In the genomic region with DNA sequence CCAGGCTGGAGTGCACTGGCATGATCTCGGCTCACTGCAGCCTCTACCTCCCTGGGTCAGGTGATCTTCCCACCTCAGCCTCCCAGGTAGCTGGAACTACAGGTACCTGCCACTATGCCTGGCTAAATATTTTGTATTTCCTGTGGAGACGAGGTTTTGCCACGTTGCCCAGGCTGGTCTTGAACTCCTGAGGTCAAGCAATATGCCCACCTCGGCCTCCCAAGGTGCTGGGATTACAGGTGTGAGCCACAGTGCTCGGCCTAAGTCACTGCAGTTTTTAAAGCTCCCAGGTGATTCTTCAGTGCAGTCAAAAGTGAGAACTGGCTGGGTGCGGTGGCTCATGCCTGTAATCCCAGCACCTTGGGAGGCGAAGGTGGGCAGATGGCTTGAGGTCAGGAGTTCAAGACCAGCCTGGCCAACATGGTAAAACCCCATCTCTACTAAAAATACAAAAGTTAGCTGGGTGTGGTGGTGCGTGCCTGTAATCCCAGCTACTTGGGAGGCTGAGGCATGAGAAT, we compare ENCODE assay signal across 9 cellular contexts. TPM values are rescaled to one million over a fixed set of nuclear protein-coding genes. Genes with fewer than 3 reads are reported as not detected.
DNase-seq lines count a peak whose midpoint lies in the region; ATAC-seq and TF ChIP-seq lines count a peak whose summit lies in the region.
"Not testable (repeated sequence)": the region's sequence is repeated elsewhere in the genome, so short reads cannot be mapped to it uniquely, and the experiment has no call there.
"Had no signal": no experiment of that assay in that cellular context is flagged by ENCODE, and none has a peak within 500 bp of the region (broad histone marks: within the 10 kb centered on the region; RNA-seq: fewer than 3 reads in every experiment).

No MANE protein-coding gene starts in this region.

- H3K4me1 ChIP-seq in CD8-positive, alpha-beta memory T cell (ENCODE audit: insufficient read depth, low read length): peaks cover 35% of the 10 kb centered on the region

- not testable (repeated sequence) for TF ChIP-seq CTCF in omental fat pad (IDR thresholded peaks at IDR 0.05)

- CTCF ChIA-PET in CD8-positive, alpha-beta memory T cell (lab: Charles Lee): interaction anchor here (1.0 to 3.4 kb wide), 6 partner anchors 8 to 194 kb away, joined by 3 to 27 read pairs (median 5); partner anchors contain the start of gene KANSL1
- CTCF ChIA-PET in activated CD4-positive, alpha-beta T cell treated with anti-CD3 and anti-CD28 coated beads, Interleukin-2, amount 10 ng/mL, durations not matched to agents 7 days and 5 days (lab: Charles Lee): interaction anchor here (0.7 to 2.0 kb wide), 4 partner anchors 17 to 255 kb away, joined by 3 to 8 read pairs (median 4); no protein-coding TSS in a partner anchor

- not testable (repeated sequence) for H3K9me3 Mint-ChIP-seq in CD8-positive, alpha-beta memory T cell; activated CD4-positive, alpha-beta T cell treated with anti-CD3 and anti-CD28 coated beads, Interleukin-2, amount 10 ng/mL, durations not matched to agents 7 days and 5 days; activated T-cell treated with anti-CD3 and anti-CD28 coated beads, Interleukin-2, amount 50 U/mL, for 24 hours; activated naive CD8-positive, alpha-beta T cell treated with anti-CD3 and anti-CD28 coated beads, Interleukin-2, amount 50 U/mL, for 24 hours; memory B cell; stimulated activated naive CD8-positive, alpha-beta T cell treated with anti-CD3 and anti-CD28 coated beads, Interleukin-15, Interleukin-2, amounts not matched to agents 100 ng/mL and 50 ng/mL, for 24 hours

- H3K36me3 ChIP-seq in CD8-positive, alpha-beta memory T cell (ENCODE audit: insufficient read depth, low read length): not testable (repeated sequence)

- H3K36me3 Mint-ChIP-seq in CD8-positive, alpha-beta memory T cell; activated CD4-positive, alpha-beta T cell treated with anti-CD3 and anti-CD28 coated beads, Interleukin-2, amount 10 ng/mL, durations not matched to agents 7 days and 5 days (ENCODE audit: low read depth); activated naive CD8-positive, alpha-beta T cell treated with anti-CD3 and anti-CD28 coated beads, Interleukin-2, amount 50 U/mL, for 24 hours (ENCODE audit: low read depth); memory B cell; stimulated activated naive CD8-positive, alpha-beta T cell treated with anti-CD3 and anti-CD28 coated beads, Interleukin-15, Interleukin-2, amounts not matched to agents 100 ng/mL and 50 ng/mL, for 24 hours (ENCODE audit: low read depth): not testable (repeated sequence)
- H3K36me3 Mint-ChIP-seq in activated T-cell treated with anti-CD3 and anti-CD28 coated beads, Interleukin-2, amount 50 U/mL, for 24 hours (ENCODE audit: low read depth): peaks cover 12% of the 10 kb centered on the region

- not testable (repeated sequence) for H3K9me3 ChIP-seq in CD8-positive, alpha-beta memory T cell (ENCODE audit: low read length)

- POLR2A ChIA-PET in CD8-positive, alpha-beta memory T cell (lab: Charles Lee): interaction anchor here (0.6 to 2.2 kb wide), 4 partner anchors 19 to 193 kb away, joined by 3 to 8 read pairs (median 4); partner anchors contain the start of gene KANSL1
- POLR2A ChIA-PET in activated CD4-positive, alpha-beta T cell treated with anti-CD3 and anti-CD28 coated beads, Interleukin-2, amount 10 ng/mL, durations not matched to agents 7 days and 5 days (lab: Charles Lee): interaction anchor here (0.7 kb wide), 1 partner anchor 15 kb away, joined by 5 read pairs; no protein-coding TSS in a partner anchor

- ATAC-seq in activated naive CD8-positive, alpha-beta T cell treated with anti-CD3 and anti-CD28 coated beads, Interleukin-2, amount 50 U/mL, for 24 hours; memory B cell (ENCODE audit: low read depth); omental fat pad (ENCODE audit: low FRiP score): not testable (repeated sequence)

- peak overlapping the region; percentile 43 for H3K27ac ChIP-seq in CD8-positive, alpha-beta memory T cell (ENCODE audit: low read depth, low read length)

- not testable (repeated sequence) for H3K4me3 ChIP-seq in CD8-positive, alpha-beta memory T cell (ENCODE audit: low read length)

- DNase-seq in CD8-positive, alpha-beta memory T cell; activated CD4-positive, alpha-beta T cell treated with anti-CD3 and anti-CD28 coated beads, Interleukin-2, amount 10 ng/mL, durations not matched to agents 7 days and 5 days; activated T-cell treated with anti-CD3 and anti-CD28 coated beads, Interleukin-2, amount 50 U/mL, for 24 hours; activated naive CD8-positive, alpha-beta T cell treated with anti-CD3 and anti-CD28 coated beads, Interleukin-2, amount 50 U/mL, for 24 hours; memory B cell (ENCODE audit: low spot score in 2 of 2): not testable (repeated sequence)
- peak; percentile 1 for DNase-seq in omental fat pad (ENCODE audit: low spot score)

- H3K27ac Mint-ChIP-seq in CD8-positive, alpha-beta memory T cell: peak overlapping the region; percentile 86 to 100 (median 94)
- H3K27ac Mint-ChIP-seq in activated CD4-positive, alpha-beta T cell treated with anti-CD3 and anti-CD28 coated beads, Interleukin-2, amount 10 ng/mL, durations not matched to agents 7 days and 5 days: peak overlapping the region; percentile 86
- H3K27ac Mint-ChIP-seq in activated T-cell treated with anti-CD3 and anti-CD28 coated beads, Interleukin-2, amount 50 U/mL, for 24 hours: peak overlapping the region; percentile 87
- peak overlapping the region; percentile 86 for H3K27ac Mint-ChIP-seq in activated naive CD8-positive, alpha-beta T cell treated with anti-CD3 and anti-CD28 coated beads, Interleukin-2, amount 50 U/mL, for 24 hours
- peak overlapping the region; percentile 99 for H3K27ac Mint-ChIP-seq in memory B cell
- H3K27ac Mint-ChIP-seq in stimulated activated naive CD8-positive, alpha-beta T cell treated with anti-CD3 and anti-CD28 coated beads, Interleukin-15, Interleukin-2, amounts not matched to agents 100 ng/mL and 50 ng/mL, for 24 hours: peak overlapping the region; percentile 92

- H3K4me1 Mint-ChIP-seq in CD8-positive, alpha-beta memory T cell: peaks cover 29 to 45% (median 42%) of the 10 kb centered on the region in 3 donors
- peaks cover 24% of the 10 kb centered on the region for H3K4me1 Mint-ChIP-seq in activated CD4-positive, alpha-beta T cell treated with anti-CD3 and anti-CD28 coated beads, Interleukin-2, amount 10 ng/mL, durations not matched to agents 7 days and 5 days
- peaks cover 18% of the 10 kb centered on the region for H3K4me1 Mint-ChIP-seq in activated T-cell treated with anti-CD3 and anti-CD28 coated beads, Interleukin-2, amount 50 U/mL, for 24 hours (ENCODE audit: low read depth)
- peaks cover 30% of the 10 kb centered on the region for H3K4me1 Mint-ChIP-seq in activated naive CD8-positive, alpha-beta T cell treated with anti-CD3 and anti-CD28 coated beads, Interleukin-2, amount 50 U/mL, for 24 hours
- peaks cover 29% of the 10 kb centered on the region for H3K4me1 Mint-ChIP-seq in memory B cell
- peaks cover 30% of the 10 kb centered on the region for H3K4me1 Mint-ChIP-seq in stimulated activated naive CD8-positive, alpha-beta T cell treated with anti-CD3 and anti-CD28 coated beads, Interleukin-15, Interleukin-2, amounts not matched to agents 100 ng/mL and 50 ng/mL, for 24 hours (ENCODE audit: low read depth)

- not testable (repeated sequence) for H3K27me3 Mint-ChIP-seq in CD8-positive, alpha-beta memory T cell; activated CD4-positive, alpha-beta T cell treated with anti-CD3 and anti-CD28 coated beads, Interleukin-2, amount 10 ng/mL, durations not matched to agents 7 days and 5 days; activated T-cell treated with anti-CD3 and anti-CD28 coated beads, Interleukin-2, amount 50 U/mL, for 24 hours; activated naive CD8-positive, alpha-beta T cell treated with anti-CD3 and anti-CD28 coated beads, Interleukin-2, amount 50 U/mL, for 24 hours; memory B cell; stimulated activated naive CD8-positive, alpha-beta T cell treated with anti-CD3 and anti-CD28 coated beads, Interleukin-15, Interleukin-2, amounts not matched to agents 100 ng/mL and 50 ng/mL, for 24 hours

- peak overlapping the region in 4 of 7 donors; percentile 28 to 86 (median 54) for H3K4me3 Mint-ChIP-seq in CD8-positive, alpha-beta memory T cell
- not testable (repeated sequence) for H3K4me3 Mint-ChIP-seq in activated CD4-positive, alpha-beta T cell treated with anti-CD3 and anti-CD28 coated beads, Interleukin-2, amount 10 ng/mL, durations not matched to agents 7 days and 5 days; activated T-cell treated with anti-CD3 and anti-CD28 coated beads, Interleukin-2, amount 50 U/mL, for 24 hours; activated naive CD8-positive, alpha-beta T cell treated with anti-CD3 and anti-CD28 coated beads, Interleukin-2, amount 50 U/mL, for 24 hours; memory B cell; stimulated activated naive CD8-positive, alpha-beta T cell treated with anti-CD3 and anti-CD28 coated beads, Interleukin-15, Interleukin-2, amounts not matched to agents 100 ng/mL and 50 ng/mL, for 24 hours

- H3K27me3 ChIP-seq in CD8-positive, alpha-beta memory T cell (ENCODE audit: insufficient read depth, low read length, poor library complexity, severe bottlenecking): not testable (repeated sequence)

RNA-seq across cellular contexts. Expression of gene STH, which starts 20.4 kb away (rescaled TPM):
- total RNA-seq in CD8-positive, alpha-beta memory T cell: not detected
- not detected for polyA plus RNA-seq in CD8-positive, alpha-beta memory T cell
- not detected for total RNA-seq in activated CD4-positive, alpha-beta T cell treated with anti-CD3 and anti-CD28 coated beads, Interleukin-2, amount 10 ng/mL, durations not matched to agents 7 days and 5 days
- total RNA-seq in omental fat pad: not detected
- total RNA-seq: GM23338, MCF 10A had no signal
